ENCODE assay signal across 8 cellular contexts in genomic region chr17:30824002-30824355, GRCh38. TPM values are rescaled to one million over a fixed set of nuclear protein-coding genes. Genes with fewer than 3 reads are reported as not detected.
DNase-seq lines count a peak whose midpoint lies in the region; ATAC-seq and TF ChIP-seq lines count a peak whose summit lies in the region.

No MANE protein-coding gene starts in this region.

- no peaks in the 10 kb centered on the region for H3K9me3 Mint-ChIP-seq in chondrocyte (ENCODE audit: low read depth)

- CTCF ChIA-PET in BJ (lab: Yijun Ruan, JAX): interaction anchor here (0.6 to 0.7 kb wide), 2 partner anchors 14 to 136 kb away, joined by 3 to 4 read pairs; no protein-coding TSS in a partner anchor

- no peaks in the 10 kb centered on the region for H3K27me3 Mint-ChIP-seq in chondrocyte (ENCODE audit: low read depth)

- H3K27ac Mint-ChIP-seq in chondrocyte (ENCODE audit: unreplicated experiment): peak overlapping the region; percentile 90

- TF ChIP-seq POLR2A in right lobe of liver (IDR thresholded peaks at IDR 0.05): no peak

- POLR2A ChIA-PET in BJ (lab: Charles Lee): no interaction called here

- H3K27ac ChIP-seq in right lobe of liver (peak overlapping the region; percentile 62 to 84 (median 65)), thymus (ENCODE audit: low read depth) (peak overlapping the region; percentile 98)

- H3K4me3 ChIP-seq in BJ (ENCODE audit: low read depth, low read length) (peak overlapping the region; percentile 60), right lobe of liver (peak overlapping the region; percentile 87 to 93 (median 90)), thymus (ENCODE audit: low read length) (peak overlapping the region; percentile 96)

- H3K4me1 Mint-ChIP-seq in chondrocyte (ENCODE audit: low read depth): peaks cover 27% of the 10 kb centered on the region

- no peaks in the 10 kb centered on the region for H3K9me3 ChIP-seq in right lobe of liver
- H3K9me3 ChIP-seq in thymus (ENCODE audit: control insufficient read depth): no peaks in the 10 kb centered on the region

- no peaks in the 10 kb centered on the region for H3K36me3 Mint-ChIP-seq in chondrocyte (ENCODE audit: low read depth)

- H3K4me1 ChIP-seq in right lobe of liver: peaks cover 0 to 5% (median 0%) of the 10 kb centered on the region in 4 donors
- H3K4me1 ChIP-seq in thymus (ENCODE audit: control insufficient read depth, insufficient read depth, low read length): peaks cover 15% of the 10 kb centered on the region

- TF ChIP-seq CTCF in BJ (IDR thresholded peaks at IDR 0.05; ENCODE audit: insufficient read depth, low read depth, low read length): no peak
- no peak for TF ChIP-seq CTCF in chondrocyte (IDR thresholded peaks at IDR 0.05)
- no peak for TF ChIP-seq CTCF in right lobe of liver (IDR thresholded peaks at IDR 0.05)

- H3K27me3 ChIP-seq in BJ (ENCODE audit: control insufficient read depth, insufficient read depth, low read length) (no peaks in the 10 kb centered on the region), right lobe of liver (no peaks in the 10 kb centered on the region), thymus (ENCODE audit: control insufficient read depth, insufficient read depth) (no peaks in the 10 kb centered on the region)

- ATAC-seq in GM21576 (IDR thresholded peaks at IDR 0.05; ENCODE audit: unreplicated experiment) (peak; percentile 4), right lobe of liver (peak; percentile 7 to 20 (median 17)), GM19397 (IDR thresholded peaks at IDR 0.05; ENCODE audit: unreplicated experiment) (no peak)

- intact Hi-C loops in right lobe of liver (cut with DNase I): no loop called here

- DNase-seq in BJ (ENCODE audit: low read depth): no peak
- peak; percentile 36 for DNase-seq in RPMI8226
- DNase-seq in chondrocyte (ENCODE audit: low spot score): no peak
- peak in 2 of 3 donors; percentile 36 to 53 for DNase-seq in right lobe of liver
- DNase-seq in NCI-H2196 treated with DMSO at 0.1 percent for 48 hours (lab: John Stamatoyannopoulos, UW; ENCODE audit: unreplicated experiment): no peak

- peak overlapping the region; percentile 96 for H3K4me3 Mint-ChIP-seq in chondrocyte (ENCODE audit: unreplicated experiment)

- WGBS in right lobe of liver (ENCODE audit: insufficient coverage, low coverage, low lambda C conversion rate, missing lambda C conversion rate): 2% methylated on average over 11 of the region's 11 CpGs
- WGBS in thymus: 1% methylated on average over 11 of the region's 11 CpGs

- H3K36me3 ChIP-seq in BJ (ENCODE audit: control insufficient read depth, insufficient read depth, low read length) (no peaks in the 10 kb centered on the region), right lobe of liver (no peaks in the 10 kb centered on the region), thymus (ENCODE audit: control insufficient read depth, insufficient read depth) (no peaks in the 10 kb centered on the region)

RNA-seq across cellular contexts. Expression of gene CRLF3, which starts 0.5 kb away (rescaled TPM):
- polyA plus RNA-seq in BJ (2011; rRNA removed) (5.5 and 9.6 TPM in 2 replicates), thymus (28.5 TPM)
- 3.7 and 6.5 TPM in 2 replicates for polyA minus RNA-seq in BJ (2011; rRNA and poly(A)+ RNA removed)
- total RNA-seq in chondrocyte (6.8 to 9.0 TPM (median 7.7 TPM) in 3 replicates), right lobe of liver (1 to 10 TPM; 2.4 to 6.7 (median 5.0) TPM)

RNA-seq across cellular contexts. Expression of gene ATAD5, which starts 7.8 kb away (rescaled TPM):
- polyA plus RNA-seq in BJ (2011; rRNA removed) (0.42 and 0.77 TPM in 2 replicates), thymus (1.1 TPM)
- polyA minus RNA-seq in BJ (2011; rRNA and poly(A)+ RNA removed): 0.33 and 0.77 TPM in 2 replicates
- total RNA-seq in chondrocyte (1.4 to 4.0 TPM (median 1.4 TPM) in 3 replicates), right lobe of liver (1 to 10 TPM in 2 of 6 experiments, under 1 TPM in 4; 0.29 to 2.7 (median 0.67) TPM)

Comparison
In these comparisons a context has a peak if more than half of its experiments do, and no peak if none do; other contexts are left out.
1. DNase-seq: peak in RPMI8226 (single experiment) and right lobe of liver (2 of 3); none in BJ (single experiment), chondrocyte (single experiment) and NCI-H2196 treated with DMSO at 0.1 percent for 48 hours (single experiment).
2. Peak in every context shown above with its lines, with median percentiles within 50 percentile points of each other: H3K4me3 ChIP-seq.